1 cellular context compared by ENCODE assay signal in genomic region chr15:78859971-78860733, GRCh38.
TF ChIP-seq lines count a peak whose summit lies in the region.

No MANE protein-coding gene starts in this region.

TF ChIP-seq in HepG2, 621 proteins besides CTCF, POLR2A, EP300 and RAD21 (continued from another document and continues in another):
- TF ChIP-seq ETV6 (CRISPR knock-in tag; conservative IDR thresholded peaks at IDR 0.05) (0 out of 2 replicates have a peak, but pooled peaks have one; percentile 52), ASH2L (IDR thresholded peaks at IDR 0.05; ENCODE audit: insufficient read length, low read depth, low read length) (no peak), HDAC2 (CRISPR knock-in tag; IDR thresholded peaks at IDR 0.05) (peak; percentile 53; the same call in 1 of the 2 replicates), TEAD3 (CRISPR knock-in tag; optimal IDR thresholded peaks at IDR 0.05; ENCODE audit: borderline replicate concordance) (no peak), ZNF841 (CRISPR knock-in tag; IDR thresholded peaks at IDR 0.05; ENCODE audit: borderline replicate concordance) (no peak), ARID3A (IDR thresholded peaks at IDR 0.05; ENCODE audit: low read depth, low read length) (peak; percentile 89), MTF2 (CRISPR knock-in tag; IDR thresholded peaks at IDR 0.05; ENCODE audit: borderline replicate concordance) (no peak), ZNF788 (CRISPR knock-in tag; IDR thresholded peaks at IDR 0.05; ENCODE audit: borderline replicate concordance) (0 out of 2 replicates have a peak, but pooled peaks have one; percentile 21), ZFYVE20 (CRISPR knock-in tag; IDR thresholded peaks at IDR 0.05; ENCODE audit: borderline replicate concordance, low read depth) (no peak), RBM22 (optimal IDR thresholded peaks at IDR 0.05; ENCODE audit: low read length) (peak; percentile 98), NFE2L1 (CRISPR knock-in tag; IDR thresholded peaks at IDR 0.05; ENCODE audit: borderline replicate concordance) (no peak), ISL2 (CRISPR knock-in tag; IDR thresholded peaks at IDR 0.05) (no peak), ZKSCAN5 (CRISPR knock-in tag; IDR thresholded peaks at IDR 0.05) (no peak), ZNF513 (CRISPR knock-in tag; conservative IDR thresholded peaks at IDR 0.05) (no peak), NR1H2 (CRISPR knock-in tag; IDR thresholded peaks at IDR 0.05; ENCODE audit: borderline replicate concordance, low read depth) (no peak), NRL (CRISPR knock-in tag; IDR thresholded peaks at IDR 0.05; ENCODE audit: borderline replicate concordance) (no peak), ZNF780A (CRISPR knock-in tag; IDR thresholded peaks at IDR 0.05) (no peak), NFYB (CRISPR knock-in tag; IDR thresholded peaks at IDR 0.05) (no peak), ZNF350 (CRISPR knock-in tag; IDR thresholded peaks at IDR 0.05; ENCODE audit: borderline replicate concordance, low read depth) (no peak), ZMYM2 (CRISPR knock-in tag; IDR thresholded peaks at IDR 0.05) (no peak), HNRNPH1 (optimal IDR thresholded peaks at IDR 0.05; ENCODE audit: low read depth, low read length) (no peak), CSRNP1 (CRISPR knock-in tag; IDR thresholded peaks at IDR 0.05) (no peak), ZNF713 (CRISPR knock-in tag; IDR thresholded peaks at IDR 0.05) (no peak), CENPT (CRISPR knock-in tag; IDR thresholded peaks at IDR 0.05; ENCODE audit: low read depth) (no peak), GLI4 (CRISPR knock-in tag; IDR thresholded peaks at IDR 0.05; ENCODE audit: borderline replicate concordance) (no peak), RBFOX2 (IDR thresholded peaks at IDR 0.05; ENCODE audit: low read depth, low read length) (no peak), YY1 (IDR thresholded peaks at IDR 0.05; ENCODE audit: insufficient read depth, insufficient replicate concordance, low read depth, low read length) (peak; percentile 54), ZNF879 (CRISPR knock-in tag; IDR thresholded peaks at IDR 0.05) (no peak), SMYD3 (CRISPR knock-in tag; IDR thresholded peaks at IDR 0.05) (no peak), GATA4 (IDR thresholded peaks at IDR 0.05; ENCODE audit: borderline replicate concordance, low read depth) (no peak), SMC3 (IDR thresholded peaks at IDR 0.05; ENCODE audit: low read length) (0 out of 2 replicates have a peak, but pooled peaks have one; percentile 15), ZHX2 (IDR thresholded peaks at IDR 0.05; ENCODE audit: low read depth) (no peak), ZHX2 (CRISPR knock-in tag; IDR thresholded peaks at IDR 0.05; ENCODE audit: borderline replicate concordance) (no peak), ZXDC (CRISPR knock-in tag; IDR thresholded peaks at IDR 0.05) (no peak)
- TF ChIP-seq, protein P1, sequence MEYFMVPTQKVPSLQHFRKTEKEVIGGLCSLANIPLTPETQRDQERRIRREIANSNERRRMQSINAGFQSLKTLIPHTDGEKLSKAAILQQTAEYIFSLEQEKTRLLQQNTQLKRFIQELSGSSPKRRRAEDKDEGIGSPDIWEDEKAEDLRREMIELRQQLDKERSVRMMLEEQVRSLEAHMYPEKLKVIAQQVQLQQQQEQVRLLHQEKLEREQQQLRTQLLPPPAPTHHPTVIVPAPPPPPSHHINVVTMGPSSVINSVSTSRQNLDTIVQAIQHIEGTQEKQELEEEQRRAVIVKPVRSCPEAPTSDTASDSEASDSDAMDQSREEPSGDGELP (IDR thresholded peaks at IDR 0.05; ENCODE audit: borderline replicate concordance, low read depth), result no peak
- TF ChIP-seq, protein P2, sequence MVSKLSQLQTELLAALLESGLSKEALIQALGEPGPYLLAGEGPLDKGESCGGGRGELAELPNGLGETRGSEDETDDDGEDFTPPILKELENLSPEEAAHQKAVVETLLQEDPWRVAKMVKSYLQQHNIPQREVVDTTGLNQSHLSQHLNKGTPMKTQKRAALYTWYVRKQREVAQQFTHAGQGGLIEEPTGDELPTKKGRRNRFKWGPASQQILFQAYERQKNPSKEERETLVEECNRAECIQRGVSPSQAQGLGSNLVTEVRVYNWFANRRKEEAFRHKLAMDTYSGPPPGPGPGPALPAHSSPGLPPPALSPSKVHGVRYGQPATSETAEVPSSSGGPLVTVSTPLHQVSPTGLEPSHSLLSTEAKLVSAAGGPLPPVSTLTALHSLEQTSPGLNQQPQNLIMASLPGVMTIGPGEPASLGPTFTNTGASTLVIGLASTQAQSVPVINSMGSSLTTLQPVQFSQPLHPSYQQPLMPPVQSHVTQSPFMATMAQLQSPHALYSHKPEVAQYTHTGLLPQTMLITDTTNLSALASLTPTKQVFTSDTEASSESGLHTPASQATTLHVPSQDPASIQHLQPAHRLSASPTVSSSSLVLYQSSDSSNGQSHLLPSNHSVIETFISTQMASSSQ (IDR thresholded peaks at IDR 0.05; ENCODE audit: low read depth), result 0 out of 2 replicates have a peak, but pooled peaks have one; percentile 24
- TF ChIP-seq, protein P2 (CRISPR knock-in tag; IDR thresholded peaks at IDR 0.05; ENCODE audit: borderline replicate concordance), result no peak
- TF ChIP-seq, protein P3, sequence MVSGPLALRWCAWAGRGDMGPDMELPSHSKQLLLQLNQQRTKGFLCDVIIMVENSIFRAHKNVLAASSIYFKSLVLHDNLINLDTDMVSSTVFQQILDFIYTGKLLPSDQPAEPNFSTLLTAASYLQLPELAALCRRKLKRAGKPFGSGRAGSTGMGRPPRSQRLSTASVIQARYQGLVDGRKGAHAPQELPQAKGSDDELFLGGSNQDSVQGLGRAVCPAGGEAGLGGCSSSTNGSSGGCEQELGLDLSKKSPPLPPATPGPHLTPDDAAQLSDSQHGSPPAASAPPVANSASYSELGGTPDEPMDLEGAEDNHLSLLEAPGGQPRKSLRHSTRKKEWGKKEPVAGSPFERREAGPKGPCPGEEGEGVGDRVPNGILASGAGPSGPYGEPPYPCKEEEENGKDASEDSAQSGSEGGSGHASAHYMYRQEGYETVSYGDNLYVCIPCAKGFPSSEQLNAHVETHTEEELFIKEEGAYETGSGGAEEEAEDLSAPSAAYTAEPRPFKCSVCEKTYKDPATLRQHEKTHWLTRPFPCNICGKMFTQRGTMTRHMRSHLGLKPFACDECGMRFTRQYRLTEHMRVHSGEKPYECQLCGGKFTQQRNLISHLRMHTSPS (CRISPR knock-in tag; IDR thresholded peaks at IDR 0.05; ENCODE audit: low read depth), result no peak
- TF ChIP-seq, protein P4, sequence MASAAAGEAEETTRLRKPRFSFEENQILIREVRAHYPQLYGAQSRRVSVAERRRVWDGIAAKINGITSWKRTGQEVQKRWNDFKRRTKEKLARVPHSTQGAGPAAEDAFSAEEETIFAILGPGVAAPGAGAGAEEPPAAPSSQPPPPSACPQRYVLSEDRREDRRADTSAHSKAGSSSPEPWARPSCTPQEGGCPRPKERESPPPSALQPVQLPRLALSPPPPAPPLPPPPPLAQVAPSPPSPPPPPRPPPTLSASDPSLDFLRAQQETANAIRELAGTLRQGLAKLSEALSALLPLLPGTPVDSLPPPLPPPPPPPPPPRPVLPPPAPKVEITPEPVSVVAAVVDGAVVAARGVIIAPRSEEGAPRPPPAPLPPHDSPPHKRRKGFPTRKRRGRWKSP (CRISPR knock-in tag; IDR thresholded peaks at IDR 0.05), result no peak
